20 cellular contexts compared by ENCODE assay signal in the genomic region with DNA sequence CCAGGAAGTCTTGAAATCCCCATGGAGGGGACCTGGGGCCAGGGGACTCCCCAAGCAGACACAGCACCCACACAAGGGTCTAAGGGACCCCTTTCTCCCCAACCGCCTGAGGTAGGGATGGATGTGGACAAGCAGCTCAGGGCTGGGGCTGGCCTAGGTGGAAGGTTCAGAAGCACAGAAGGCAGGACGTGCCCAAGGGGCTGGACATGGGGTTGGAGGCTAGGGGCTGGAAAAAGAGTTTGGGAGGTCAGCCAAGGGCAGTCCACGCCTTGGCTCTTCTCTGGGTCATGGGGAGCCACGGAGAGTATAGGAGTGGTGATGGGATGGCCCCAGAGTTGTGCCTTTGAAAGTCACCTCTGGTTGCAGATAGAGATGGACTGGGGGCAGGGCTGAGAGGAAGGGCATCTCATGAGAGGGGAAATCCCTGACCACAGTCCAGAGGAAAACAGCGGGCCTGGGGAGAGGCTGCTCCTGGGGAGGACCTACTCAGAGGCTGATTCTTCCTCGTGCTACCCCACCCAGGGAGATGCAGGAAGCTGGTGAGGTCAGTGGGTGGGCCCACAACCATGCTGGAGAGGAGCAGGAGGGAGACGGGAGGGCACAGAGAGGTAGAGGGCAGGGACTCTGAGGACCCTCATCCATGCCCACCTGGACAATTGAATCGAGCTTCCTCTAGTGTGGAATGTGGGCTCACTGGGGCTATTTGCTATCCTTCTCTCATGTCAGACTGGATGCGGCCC. TPM values are rescaled to one million over a fixed set of nuclear protein-coding genes. Genes with fewer than 3 reads are reported as not detected.
DNase-seq lines count a peak whose midpoint lies in the region; ATAC-seq and TF ChIP-seq lines count a peak whose summit lies in the region.
"Had no signal": no experiment of that assay in that cellular context is flagged by ENCODE, and none has a peak within 500 bp of the region (broad histone marks: within the 10 kb centered on the region; RNA-seq: fewer than 3 reads in every experiment).

No MANE protein-coding gene starts in this region.

- H3K9me3 Mint-ChIP-seq in CD14-positive monocyte, result peaks cover 0 to 5% (median 0%) of the 10 kb centered on the region in 7 donors
- H3K9me3 Mint-ChIP-seq: HFFc6 had no signal

- no peak for TF ChIP-seq POLR2A in sigmoid colon (IDR thresholded peaks at IDR 0.05)

- H3K4me3 ChIP-seq in left ventricle myocardium inferior, result no peak overlapping the region
- no peak overlapping the region for H3K4me3 ChIP-seq in sigmoid colon
- no peak overlapping the region for H3K4me3 ChIP-seq in colonic mucosa
- H3K4me3 ChIP-seq in ascending aorta, result no peak overlapping the region
- H3K4me3 ChIP-seq: GM23248 had no signal

- no peak for ATAC-seq in GM18861 (IDR thresholded peaks at IDR 0.05; ENCODE audit: unreplicated experiment)

- H3K9me3 ChIP-seq in left ventricle myocardium inferior (replicated peaks), result no peaks in the 10 kb centered on the region
- H3K9me3 ChIP-seq in sigmoid colon, result no peaks in the 10 kb centered on the region
- no peaks in the 10 kb centered on the region for H3K9me3 ChIP-seq in colonic mucosa
- H3K9me3 ChIP-seq in ascending aorta, result no peaks in the 10 kb centered on the region
- H3K9me3 ChIP-seq: Caco-2 had no signal

- TF ChIP-seq EP300 in sigmoid colon (IDR thresholded peaks at IDR 0.05), result no peak

- intact Hi-C loops in CD14-positive monocyte (cut with micrococcal nuclease) (no loop called here), left ventricle myocardium inferior (cut with micrococcal nuclease) (no loop called here), sigmoid colon (cut with DNase I) (no loop called here), colonic mucosa (cut with DNase I) (no loop called here), ascending aorta (cut with DNase I) (no loop called here)

- TF ChIP-seq CTCF in CD14-positive monocyte (IDR thresholded peaks at IDR 0.05), result no peak
- TF ChIP-seq CTCF in left ventricle myocardium inferior (IDR thresholded peaks at IDR 0.05; ENCODE audit: borderline replicate concordance), result no peak
- no peak for TF ChIP-seq CTCF in sigmoid colon (IDR thresholded peaks at IDR 0.05)
- TF ChIP-seq CTCF in colonic mucosa (IDR thresholded peaks at IDR 0.05), result no peak
- no peak for TF ChIP-seq CTCF in ascending aorta (IDR thresholded peaks at IDR 0.05)

- peak overlapping the region; percentile 95 for H3K27ac ChIP-seq in left ventricle myocardium inferior (replicated peaks)
- peak overlapping the region in 1 of 4 donors; percentile 20 for H3K27ac ChIP-seq in sigmoid colon
- H3K27ac ChIP-seq in colonic mucosa, result no peak overlapping the region
- no peak overlapping the region for H3K27ac ChIP-seq in ascending aorta
- H3K27ac ChIP-seq: GM23248 had no signal

- H3K27ac Mint-ChIP-seq in CD14-positive monocyte, result no peak overlapping the region
- H3K27ac Mint-ChIP-seq: HFFc6 had no signal

- 61 to 75% methylated on average over 9 of the region's 9 CpGs for WGBS in sigmoid colon, 2 donors

- H3K36me3 ChIP-seq in left ventricle myocardium inferior (no peaks in the 10 kb centered on the region), sigmoid colon (no peaks in the 10 kb centered on the region), colonic mucosa (no peaks in the 10 kb centered on the region), ascending aorta (no peaks in the 10 kb centered on the region)

- H3K4me1 Mint-ChIP-seq in CD14-positive monocyte, result peaks cover 11% of the 10 kb centered on the region

- H3K4me3 Mint-ChIP-seq in CD14-positive monocyte, result no peak overlapping the region
- H3K4me3 Mint-ChIP-seq: HFFc6 had no signal

- peaks cover 42 to 60% (median 57%) of the 10 kb centered on the region in 3 donors for H3K27me3 Mint-ChIP-seq in CD14-positive monocyte (ENCODE audit: low read depth in 3 of 3)

- no peaks in the 10 kb centered on the region for H3K36me3 Mint-ChIP-seq in CD14-positive monocyte

- H3K27me3 ChIP-seq in left ventricle myocardium inferior (ENCODE audit: low read depth) (peaks cover 64% of the 10 kb centered on the region), sigmoid colon (peaks cover 14 to 35% (median 16%) of the 10 kb centered on the region in 3 donors), colonic mucosa (peaks cover 10% of the 10 kb centered on the region), ascending aorta (peaks cover 8% of the 10 kb centered on the region)

- DNase-seq in CD14-positive monocyte (ENCODE audit: low spot score), result peak; percentile 27
- DNase-seq in UCSD-AML1 (lab: John Stamatoyannopoulos, UW; ENCODE audit: unreplicated experiment), result peak; percentile 35
- DNase-seq in left ventricle myocardium inferior, result peak; percentile 54
- DNase-seq in sigmoid colon, result peak; percentile 60
- no peak for DNase-seq in epidermal melanocyte (ENCODE audit: insufficient read length, low spot score)
- DNase-seq in colonic mucosa, result no peak
- DNase-seq in ascending aorta (ENCODE audit: low spot score in 2 of 2), result no peak
- DNase-seq: C1 segment of cervical spinal cord; Caco-2; DMS53; GM23248; HFFc6; KBM-7; NCI-H146; NCI-H345; NCI-H69; NK-92 treated with Interleukin-12 subunit alpha and Interleukin-12 subunit beta, amount 100 ng/mL, for 24 hours had no signal

- H3K4me1 ChIP-seq in left ventricle myocardium inferior (peaks cover 82% of the 10 kb centered on the region), sigmoid colon (peaks cover 0 to 11% (median 9%) of the 10 kb centered on the region in 4 donors), colonic mucosa (peaks cover 6% of the 10 kb centered on the region), ascending aorta (no peaks in the 10 kb centered on the region)

- no peak overlapping the region for H3K9ac ChIP-seq in colonic mucosa (ENCODE audit: low read depth in 2 of 2, low read length in 2 of 2)
- H3K9ac ChIP-seq: GM23248 had no signal

RNA-seq across cellular contexts. Expression of gene HSPA12B, which starts 2.5 kb away (rescaled TPM):
- not detected for polyA plus RNA-seq in CD14-positive monocyte
- 12.5 TPM for total RNA-seq in left ventricle myocardium inferior
- total RNA-seq in sigmoid colon, result 10 to 100 TPM in 1 of 4 donors, 1 to 10 TPM in 3; 2.2 to 10.5 (median 7.8) TPM
- 1 to 10 TPM in 2 of 3 donors, under 1 TPM in 1; 0.69 to 7.8 (median 2.9) TPM for polyA plus RNA-seq in sigmoid colon
- total RNA-seq in colonic mucosa, result 1 to 10 TPM; 1.5 to 1.7 TPM
- total RNA-seq in ascending aorta, result 64.8 TPM
- total RNA-seq: Caco-2, G401, GM23248, HFFc6 had no signal

RNA-seq across cellular contexts. Expression of gene SIGLEC1, which starts 17.6 kb away (rescaled TPM):
- polyA plus RNA-seq in CD14-positive monocyte, result 1 to 10 TPM; 1.6 to 2.5 TPM
- total RNA-seq in left ventricle myocardium inferior, result 6.4 TPM
- total RNA-seq in sigmoid colon, result 10 to 100 TPM in 3 of 4 donors, 1 to 10 TPM in 1; 9.9 to 17.1 (median 10.2) TPM
- 1 to 10 TPM; 2.4 to 6.9 (median 5.3) TPM for polyA plus RNA-seq in sigmoid colon
- total RNA-seq in colonic mucosa, result 1 to 10 TPM; 2.5 to 4.6 TPM
- total RNA-seq in ascending aorta, result 23.2 TPM
- total RNA-seq: Caco-2, G401, GM23248, HFFc6 had no signal
- polyA plus RNA-seq: AG04450, GM23248 had no signal

RNA-seq across cellular contexts. Expression of gene ADISSP, which starts 37.6 kb away (rescaled TPM):
- polyA plus RNA-seq in CD14-positive monocyte (10 to 100 TPM; 59.6 to 68.5 TPM), sigmoid colon (10 to 100 TPM; 15.7 to 38.1 (median 18.0) TPM)
- total RNA-seq in left ventricle myocardium inferior (10.2 TPM), sigmoid colon (100 to 1,000 TPM in 1 of 4 donors, 10 to 100 TPM in 3; 53.2 to 116 (median 69.6) TPM), colonic mucosa (10 to 100 TPM; 20.6 to 37.7 TPM), ascending aorta (48.4 TPM)

RNA-seq across cellular contexts. Expression of gene ADAM33, which starts 48.2 kb away (rescaled TPM):
- polyA plus RNA-seq in CD14-positive monocyte (not detected), sigmoid colon (10 to 100 TPM in 1 of 3 donors, 1 to 10 TPM in 1, under 1 TPM in 1; 0.69 to 12.3 (median 5.4) TPM)
- total RNA-seq in left ventricle myocardium inferior (10.8 TPM), sigmoid colon (100 to 1,000 TPM in 2 of 4 donors, 10 to 100 TPM in 2; 49.9 to 484 (median 103) TPM), colonic mucosa (1 to 10 TPM; 6.7 to 8.1 TPM), ascending aorta (234 TPM)
- total RNA-seq: G401 had no signal

RNA-seq across cellular contexts. Expression of gene SPEF1, which starts 51.3 kb away (rescaled TPM):
- polyA plus RNA-seq in CD14-positive monocyte (not detected), sigmoid colon (under 1 TPM in 1 of 3 donors, not detected in 2; 0.12 TPM)
- total RNA-seq in left ventricle myocardium inferior (0.33 TPM), sigmoid colon (under 1 TPM in 1 of 4 donors, not detected in 3; 0.81 TPM), colonic mucosa (not detected), ascending aorta (not detected)
- total RNA-seq: Caco-2, GM23248 had no signal

Comparison
In these comparisons a context has a peak if more than half of its experiments do, and no peak if none do; other contexts are left out.
1. DNase-seq: peak in CD14-positive monocyte (single experiment), UCSD-AML1 (single experiment), left ventricle myocardium inferior (single experiment) and sigmoid colon (single experiment); none in epidermal melanocyte (single experiment), colonic mucosa (single experiment) and ascending aorta (0 of 2).